ENCODE assay signal across 15 cellular contexts in the genomic region with DNA sequence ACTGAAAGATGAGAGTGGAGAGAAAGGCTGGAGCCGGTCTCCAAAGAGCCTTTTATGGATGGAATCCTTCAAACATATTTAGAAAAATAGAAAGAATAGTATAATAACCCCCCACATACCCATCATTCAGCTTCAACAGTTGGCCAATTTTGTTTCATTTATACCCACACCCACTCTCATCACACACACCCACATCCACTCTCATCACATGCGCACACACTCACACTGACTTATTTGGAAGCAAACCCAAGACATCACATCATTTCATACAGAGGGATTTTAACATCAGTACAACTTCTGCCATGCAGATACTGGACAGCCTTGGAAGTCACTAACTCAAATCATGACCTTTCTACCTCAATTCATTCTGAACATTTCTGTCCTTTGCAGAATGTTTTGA.
DNase-seq lines count a peak whose midpoint lies in the region; ATAC-seq and TF ChIP-seq lines count a peak whose summit lies in the region.
"Had no signal": no experiment of that assay in that cellular context is flagged by ENCODE, and none has a peak within 500 bp of the region (broad histone marks: within the 10 kb centered on the region; RNA-seq: fewer than 3 reads in every experiment).

No MANE protein-coding gene starts in this region.

- H3K36me3 Mint-ChIP-seq in endothelial cell (ENCODE audit: low read depth, unreplicated experiment) (no peaks in the 10 kb centered on the region), nephron progenitor cell (ENCODE audit: low read depth) (no peaks in the 10 kb centered on the region), mesothelial cell of epicardium (no peaks in the 10 kb centered on the region)

- H3K9me3 Mint-ChIP-seq in endothelial cell (ENCODE audit: unreplicated experiment) (no peaks in the 10 kb centered on the region), nephron progenitor cell (no peaks in the 10 kb centered on the region), mesothelial cell of epicardium (no peaks in the 10 kb centered on the region)

- H3K4me3 Mint-ChIP-seq in endothelial cell (ENCODE audit: unreplicated experiment) (peak overlapping the region; percentile 3), nephron progenitor cell (peak overlapping the region; percentile 17), mesothelial cell of epicardium (no peak overlapping the region)
- H3K4me3 Mint-ChIP-seq: CD4-positive, CD25-positive, alpha-beta regulatory T cell had no signal

- no peak for TF ChIP-seq CTCF in VCaP (conservative IDR thresholded peaks at IDR 0.05)
- no peak for TF ChIP-seq CTCF in endothelial cell (IDR thresholded peaks at IDR 0.05; ENCODE audit: unreplicated experiment)
- TF ChIP-seq CTCF in nephron progenitor cell (IDR thresholded peaks at IDR 0.05) = no peak
- TF ChIP-seq CTCF in mesothelial cell of epicardium (IDR thresholded peaks at IDR 0.05; ENCODE audit: unreplicated experiment) = no peak

- H3K27ac Mint-ChIP-seq in endothelial cell (ENCODE audit: unreplicated experiment) = no peak overlapping the region
- H3K27ac Mint-ChIP-seq in nephron progenitor cell = no peak overlapping the region
- no peak overlapping the region for H3K27ac Mint-ChIP-seq in mesothelial cell of epicardium
- H3K27ac Mint-ChIP-seq: CD4-positive, CD25-positive, alpha-beta regulatory T cell; IgD-negative memory B cell had no signal

- ATAC-seq in HG03159 (IDR thresholded peaks at IDR 0.05; ENCODE audit: unreplicated experiment) = no peak

- DNase-seq in endothelial cell (ENCODE audit: low spot score) (no peak), nephron progenitor cell (no peak), putamen (ENCODE audit: low spot score) (peak; percentile 69), AG08395 (ENCODE audit: low spot score) (no peak), mesothelial cell of epicardium (ENCODE audit: low spot score in 2 of 2, unreplicated experiment in 2 of 2) (no peak), HCEC 1CT (no peak)
- DNase-seq: AML-193; CD4-positive, CD25-positive, alpha-beta regulatory T cell; GF-D8; GM23248; H7 had no signal

- H3K27me3 Mint-ChIP-seq in endothelial cell (ENCODE audit: unreplicated experiment) = peaks cover 8% of the 10 kb centered on the region
- H3K27me3 Mint-ChIP-seq in nephron progenitor cell (ENCODE audit: low read depth, poor library complexity) = peaks cover 36% of the 10 kb centered on the region
- peaks cover 80% of the 10 kb centered on the region for H3K27me3 Mint-ChIP-seq in mesothelial cell of epicardium (ENCODE audit: low read depth)

- peaks cover 8% of the 10 kb centered on the region for H3K4me1 Mint-ChIP-seq in endothelial cell (ENCODE audit: unreplicated experiment)
- peaks cover 29% of the 10 kb centered on the region for H3K4me1 Mint-ChIP-seq in nephron progenitor cell
- peaks cover 8% of the 10 kb centered on the region for H3K4me1 Mint-ChIP-seq in mesothelial cell of epicardium

- peak overlapping the region; percentile 100 for H3K27ac ChIP-seq in VCaP
- H3K27ac ChIP-seq: BLaER1 treated with 17β-estradiol and CSF1 and Interleukin-3, amounts not matched to agents 10 nM and 100 nM; GM23248 had no signal
